27 cellular contexts compared by ENCODE assay signal in genomic region chr2:73286134-73286533, GRCh38. TPM values are rescaled to one million over a fixed set of nuclear protein-coding genes. Genes with fewer than 3 reads are reported as not detected.
DNase-seq lines count a peak whose midpoint lies in the region; FAIRE-seq and TF ChIP-seq lines count a peak whose summit lies in the region.
"Had no signal": no experiment of that assay in that cellular context is flagged by ENCODE, and none has a peak within 500 bp of the region (broad histone marks: within the 10 kb centered on the region; RNA-seq: fewer than 3 reads in every experiment).

No MANE protein-coding gene starts in this region.

- intact Hi-C loops in kidney (cut with DNase I) = no loop called here

- DNase-seq in T-helper 2 cell treated with Interferon-gamma antibody and Interleukin-4, amounts not matched to agents 5 μg/mL and 100 μg/mL, for 36 hours (ENCODE audit: low spot score) = no peak
- DNase-seq in T-helper 2 cell = no peak
- no peak for DNase-seq in HTR-8/SVneo (ENCODE audit: insufficient read length, low spot score)
- DNase-seq in bronchial epithelial cell (ENCODE audit: low read depth) = no peak
- DNase-seq in neural crest cell (ENCODE audit: low read depth, low spot score) = no peak
- DNase-seq in kidney = no peak
- DNase-seq in NCI-H187 (lab: John Stamatoyannopoulos, UW) = no peak
- DNase-seq in activated T-cell treated with anti-CD3 and anti-CD28 coated beads, Interleukin-2, amount 50 U/mL, for 24 hours = no peak
- DNase-seq: activated CD4-positive, alpha-beta T cell treated with anti-CD3 and anti-CD28 coated beads for 4 hours; activated naive CD4-positive, alpha-beta T cell treated with Interleukin-2 at 50 U/mL for 16 hours; effector memory CD4-positive, alpha-beta T cell; gastrocnemius medialis; HFFc6; mammary epithelial cell; NCI-H1436 treated with DMSO at 0.1 percent for 48 hours; NCI-H2171; NCI-H526 treated with DMSO at 0.1 percent for 48 hours; transverse colon had no signal

- no peak overlapping the region for H3K27ac ChIP-seq in kidney (ENCODE audit: low read depth in 2 of 2, low read length in 2 of 2)
- H3K27ac ChIP-seq: 22Rv1, esophagus muscularis mucosa, gastrocnemius medialis, transverse colon had no signal

- H3K9ac ChIP-seq in kidney (ENCODE audit: low read length in 2 of 2) = no peak overlapping the region

- FAIRE-seq in HTR-8/SVneo (lab: Jason Lieb, UNC) = peak; percentile 33
- peak; percentile 28 for FAIRE-seq in bronchial epithelial cell (lab: Jason Lieb, UNC)
- no peak for FAIRE-seq in kidney (lab: Jason Lieb, UNC)
- FAIRE-seq: G401.6 had no signal

- H3K4me1 Mint-ChIP-seq in T-helper 2 cell treated with Interferon-gamma antibody and Interleukin-4, amounts not matched to agents 5 μg/mL and 100 μg/mL, for 36 hours (ENCODE audit: low read depth) = peaks cover 15% of the 10 kb centered on the region
- peaks cover 3% of the 10 kb centered on the region for H3K4me1 Mint-ChIP-seq in neural crest cell
- peaks cover 30% of the 10 kb centered on the region for H3K4me1 Mint-ChIP-seq in activated T-cell treated with anti-CD3 and anti-CD28 coated beads, Interleukin-2, amount 50 U/mL, for 24 hours (ENCODE audit: low read depth)

- H3K36me3 ChIP-seq in bronchial epithelial cell (ENCODE audit: control insufficient read depth, insufficient read depth, low read length) (no peaks in the 10 kb centered on the region), kidney (ENCODE audit: control insufficient read depth in 1 of 2, insufficient read depth in 2 of 2, low read length in 2 of 2) (no peaks in the 10 kb centered on the region)
- H3K36me3 ChIP-seq: esophagus muscularis mucosa, gastrocnemius medialis, transverse colon had no signal

- H3K9me3 Mint-ChIP-seq in T-helper 2 cell treated with Interferon-gamma antibody and Interleukin-4, amounts not matched to agents 5 μg/mL and 100 μg/mL, for 36 hours = no peaks in the 10 kb centered on the region
- no peaks in the 10 kb centered on the region for H3K9me3 Mint-ChIP-seq in neural crest cell
- H3K9me3 Mint-ChIP-seq in activated T-cell treated with anti-CD3 and anti-CD28 coated beads, Interleukin-2, amount 50 U/mL, for 24 hours = no peaks in the 10 kb centered on the region
- H3K9me3 Mint-ChIP-seq: HFFc6; stimulated activated naive CD8-positive, alpha-beta T cell treated with anti-CD3 and anti-CD28 coated beads, Interleukin-15, Interleukin-2, amounts not matched to agents 100 ng/mL and 50 ng/mL, for 24 hours had no signal

- TF ChIP-seq CTCF in bronchial epithelial cell (IDR thresholded peaks at IDR 0.05; ENCODE audit: insufficient read depth, low read length, severe bottlenecking) = no peak
- no peak for TF ChIP-seq CTCF in neural crest cell (conservative IDR thresholded peaks at IDR 0.05)
- TF ChIP-seq CTCF in kidney (IDR thresholded peaks at IDR 0.05; ENCODE audit: borderline replicate concordance, extremely low read depth, insufficient read depth) = no peak

- H3K27ac Mint-ChIP-seq in T-helper 2 cell treated with Interferon-gamma antibody and Interleukin-4, amounts not matched to agents 5 μg/mL and 100 μg/mL, for 36 hours = no peak overlapping the region
- no peak overlapping the region for H3K27ac Mint-ChIP-seq in neural crest cell (ENCODE audit: unreplicated experiment)
- no peak overlapping the region for H3K27ac Mint-ChIP-seq in activated T-cell treated with anti-CD3 and anti-CD28 coated beads, Interleukin-2, amount 50 U/mL, for 24 hours
- H3K27ac Mint-ChIP-seq: HFFc6, progenitor cell of endocrine pancreas had no signal

- H3K27me3 Mint-ChIP-seq in T-helper 2 cell treated with Interferon-gamma antibody and Interleukin-4, amounts not matched to agents 5 μg/mL and 100 μg/mL, for 36 hours (ENCODE audit: low read depth) = peaks cover 33% of the 10 kb centered on the region
- H3K27me3 Mint-ChIP-seq in neural crest cell (ENCODE audit: low read depth) = peaks cover 80% of the 10 kb centered on the region
- H3K27me3 Mint-ChIP-seq in activated T-cell treated with anti-CD3 and anti-CD28 coated beads, Interleukin-2, amount 50 U/mL, for 24 hours = peaks cover 26% of the 10 kb centered on the region

- H3K27me3 ChIP-seq in bronchial epithelial cell (ENCODE audit: control insufficient read depth, insufficient read depth, low read length) = peaks cover 11% of the 10 kb centered on the region

- no peaks in the 10 kb centered on the region for H3K9me3 ChIP-seq in kidney (ENCODE audit: control insufficient read depth in 1 of 2, low read length in 2 of 2)
- H3K9me3 ChIP-seq: esophagus muscularis mucosa, gastrocnemius medialis, transverse colon had no signal

- no peaks in the 10 kb centered on the region for H3K36me3 Mint-ChIP-seq in T-helper 2 cell treated with Interferon-gamma antibody and Interleukin-4, amounts not matched to agents 5 μg/mL and 100 μg/mL, for 36 hours (ENCODE audit: low read depth)
- no peaks in the 10 kb centered on the region for H3K36me3 Mint-ChIP-seq in neural crest cell (ENCODE audit: low read depth)
- peaks cover 13% of the 10 kb centered on the region for H3K36me3 Mint-ChIP-seq in activated T-cell treated with anti-CD3 and anti-CD28 coated beads, Interleukin-2, amount 50 U/mL, for 24 hours (ENCODE audit: low read depth)

- H3K4me3 Mint-ChIP-seq in T-helper 2 cell treated with Interferon-gamma antibody and Interleukin-4, amounts not matched to agents 5 μg/mL and 100 μg/mL, for 36 hours = peak overlapping the region; percentile 40
- peak overlapping the region; percentile 32 for H3K4me3 Mint-ChIP-seq in neural crest cell
- H3K4me3 Mint-ChIP-seq in activated T-cell treated with anti-CD3 and anti-CD28 coated beads, Interleukin-2, amount 50 U/mL, for 24 hours = no peak overlapping the region
- H3K4me3 Mint-ChIP-seq: HFFc6 had no signal

- H3K4me1 ChIP-seq in kidney (ENCODE audit: control insufficient read depth in 1 of 2, insufficient read depth in 1 of 2, low read depth in 1 of 2, low read length in 2 of 2) = peaks cover 0 to 8% of the 10 kb centered on the region in 2 donors

- H3K4me3 ChIP-seq in bronchial epithelial cell (ENCODE audit: low read depth, low read length) (no peak overlapping the region), kidney (ENCODE audit: low read length in 2 of 2) (no peak overlapping the region)
- H3K4me3 ChIP-seq: esophagus muscularis mucosa, gastrocnemius medialis, transverse colon had no signal

RNA-seq across cellular contexts. Expression of gene FBXO41, which starts 1.9 kb away (rescaled TPM):
- total RNA-seq in bronchial epithelial cell = 1.6 and 1.8 TPM in 2 replicates
- 3.7 and 4.5 TPM in 2 replicates for total RNA-seq in neural crest cell
- total RNA-seq in kidney = 5.2 TPM
- 0.49 TPM for polyA plus RNA-seq in kidney (ENCODE audit: insufficient read depth, low read depth, low replicate concordance)

RNA-seq across cellular contexts. Expression of gene EGR4, which starts 7.2 kb away (rescaled TPM):
- total RNA-seq in bronchial epithelial cell = not detected in 2 replicates
- total RNA-seq in neural crest cell = not detected in 2 replicates
- total RNA-seq in kidney = not detected
- polyA plus RNA-seq in kidney (ENCODE audit: insufficient read depth, low read depth, low replicate concordance) = not detected
- total RNA-seq: chondrocyte, gastrocnemius medialis, HFFc6, kidney epithelial cell, myocyte, skeletal muscle tissue, transverse colon had no signal

RNA-seq across cellular contexts. Expression of gene CCT7, which starts 52.0 kb away (rescaled TPM):
- total RNA-seq in bronchial epithelial cell (260 and 362 TPM in 2 replicates), neural crest cell (446 and 460 TPM in 2 replicates), kidney (164 TPM)
- polyA plus RNA-seq in kidney (ENCODE audit: insufficient read depth, low read depth, low replicate concordance) = 173 TPM

RNA-seq across cellular contexts. Expression of gene PRADC1, which starts 53.1 kb away (rescaled TPM):
- total RNA-seq in bronchial epithelial cell (5.8 and 11.5 TPM in 2 replicates), neural crest cell (11.4 and 11.7 TPM in 2 replicates), kidney (16.1 TPM)
- 57.7 TPM for polyA plus RNA-seq in kidney (ENCODE audit: insufficient read depth, low read depth, low replicate concordance)
